ENCODE assay signal across 1 cellular context in the genomic region with DNA sequence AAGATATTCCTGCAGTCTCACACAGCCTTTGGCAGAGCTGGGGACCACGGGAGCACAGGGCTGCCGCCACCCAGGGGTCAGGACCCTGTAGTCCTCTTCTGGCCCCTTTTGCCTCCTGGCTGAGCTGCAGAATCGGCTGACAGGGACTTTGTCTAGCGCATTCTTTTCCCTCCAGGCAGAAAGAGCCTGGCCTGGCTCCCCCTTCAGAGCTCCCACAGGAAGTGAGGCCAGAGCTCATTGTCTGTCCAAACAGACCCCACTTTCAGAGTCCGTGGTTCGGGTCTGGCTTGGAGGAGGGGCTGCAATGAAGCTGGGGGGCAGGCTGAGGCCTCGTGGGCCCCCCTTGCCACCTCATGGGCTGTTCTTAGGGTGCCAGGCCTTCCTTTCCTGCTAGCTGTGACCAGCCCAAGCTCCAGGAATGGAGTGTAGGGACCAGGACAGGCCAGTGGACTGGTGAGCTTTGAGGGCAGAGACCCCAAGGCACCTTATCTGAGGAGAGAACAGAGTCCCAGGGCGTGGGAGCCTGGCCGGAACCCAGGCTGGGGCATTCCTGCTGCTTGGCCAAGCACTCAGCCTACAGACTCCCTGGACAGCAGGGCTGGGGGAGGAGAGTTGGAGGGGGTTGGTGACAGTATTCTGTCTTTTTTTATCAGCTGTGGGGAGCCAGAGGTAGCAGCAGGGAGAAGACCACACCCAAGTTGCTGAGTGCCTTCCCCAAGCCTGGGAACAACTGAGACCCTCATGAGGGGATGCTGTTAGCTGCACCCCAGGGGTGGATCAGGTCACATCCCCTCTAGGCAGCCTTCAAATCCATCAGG.
TF ChIP-seq lines count a peak whose summit lies in the region.

No MANE protein-coding gene starts in this region.

TF ChIP-seq in HepG2, 621 proteins besides CTCF, POLR2A, EP300 and RAD21 (continued from another document):
- TF ChIP-seq, protein P1, sequence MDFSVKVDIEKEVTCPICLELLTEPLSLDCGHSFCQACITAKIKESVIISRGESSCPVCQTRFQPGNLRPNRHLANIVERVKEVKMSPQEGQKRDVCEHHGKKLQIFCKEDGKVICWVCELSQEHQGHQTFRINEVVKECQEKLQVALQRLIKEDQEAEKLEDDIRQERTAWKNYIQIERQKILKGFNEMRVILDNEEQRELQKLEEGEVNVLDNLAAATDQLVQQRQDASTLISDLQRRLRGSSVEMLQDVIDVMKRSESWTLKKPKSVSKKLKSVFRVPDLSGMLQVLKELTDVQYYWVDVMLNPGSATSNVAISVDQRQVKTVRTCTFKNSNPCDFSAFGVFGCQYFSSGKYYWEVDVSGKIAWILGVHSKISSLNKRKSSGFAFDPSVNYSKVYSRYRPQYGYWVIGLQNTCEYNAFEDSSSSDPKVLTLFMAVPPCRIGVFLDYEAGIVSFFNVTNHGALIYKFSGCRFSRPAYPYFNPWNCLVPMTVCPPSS (IDR thresholded peaks at IDR 0.05) = no peak
- TF ChIP-seq, protein P2, sequence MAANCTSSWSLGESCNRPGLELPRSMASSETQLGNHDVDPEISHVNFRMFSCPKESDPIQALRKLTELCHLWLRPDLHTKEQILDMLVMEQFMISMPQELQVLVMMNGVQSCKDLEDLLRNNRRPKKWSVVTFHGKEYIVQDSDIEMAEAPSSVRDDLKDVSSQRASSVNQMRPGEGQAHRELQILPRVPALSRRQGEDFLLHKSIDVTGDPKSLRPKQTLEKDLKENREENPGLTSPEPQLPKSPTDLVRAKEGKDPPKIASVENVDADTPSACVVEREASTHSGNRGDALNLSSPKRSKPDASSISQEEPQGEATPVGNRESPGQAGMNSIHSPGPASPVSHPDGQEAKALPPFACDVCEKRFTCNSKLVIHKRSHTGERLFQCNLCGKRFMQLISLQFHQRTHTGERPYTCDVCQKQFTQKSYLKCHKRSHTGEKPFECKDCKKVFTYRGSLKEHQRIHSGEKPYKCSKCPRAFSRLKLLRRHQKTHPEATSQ (CRISPR knock-in tag; IDR thresholded peaks at IDR 0.05; ENCODE audit: borderline replicate concordance) = no peak
- no peak for TF ChIP-seq ZNF260 (CRISPR knock-in tag; IDR thresholded peaks at IDR 0.05; ENCODE audit: borderline replicate concordance, low read depth)
